11 cellular contexts compared by ENCODE assay signal in genomic region chr12:81809829-81810595, GRCh38. TPM values are rescaled to one million over a fixed set of nuclear protein-coding genes. Genes with fewer than 3 reads are reported as not detected.
DNase-seq lines count a peak whose midpoint lies in the region; ATAC-seq, FAIRE-seq and TF ChIP-seq lines count a peak whose summit lies in the region.
"Had no signal": no experiment of that assay in that cellular context is flagged by ENCODE, and none has a peak within 500 bp of the region (broad histone marks: within the 10 kb centered on the region; RNA-seq: fewer than 3 reads in every experiment).

No MANE protein-coding gene starts in this region.

- no peak overlapping the region for H3K9ac ChIP-seq in HepG2 (ENCODE audit: insufficient read depth, low read depth, low read length)
- no peak overlapping the region for H3K9ac ChIP-seq in SK-N-MC (ENCODE audit: insufficient read length)
- no peak overlapping the region for H3K9ac ChIP-seq in SK-N-SH

- DNase-seq in right lobe of liver (no peak), HepG2 (ENCODE audit: low spot score) (no peak), SK-N-MC (ENCODE audit: low read depth, low spot score) (peak; percentile 77), GDM1 (lab: John Stamatoyannopoulos, UW) (no peak), SK-N-SH (no peak), glutamatergic neuron (no peak), mucosa of gallbladder (ENCODE audit: low spot score) (no peak)
- DNase-seq: activated CD4-positive, alpha-beta T cell treated with anti-CD3 and anti-CD28 coated beads, Interleukin-2, amount 50 U/mL, for 4 hours; CD8-positive, alpha-beta memory T cell; naive B cell had no signal

- H3K9me3 ChIP-seq in right lobe of liver = no peaks in the 10 kb centered on the region
- H3K9me3 ChIP-seq in HepG2 (ENCODE audit: low read length) = no peaks in the 10 kb centered on the region
- H3K9me3 ChIP-seq in SK-N-MC (ENCODE audit: low read depth, low read length) = no peaks in the 10 kb centered on the region
- no peaks in the 10 kb centered on the region for H3K9me3 ChIP-seq in SK-N-SH

- FAIRE-seq in HepG2 (lab: Jason Lieb, UNC) = no peak

- in situ Hi-C loops in HepG2 (cut with HindIII; ENCODE audit: extremely low pct_ligation_motif_present, low pct_unique_long_range_greater_than_20kb) = no loop called here

- CTCF ChIA-PET in HepG2 (lab: Yijun Ruan, JAX; ENCODE audit: low intra/inter-chr PET ratio, low total read pairs) (no interaction called here), SK-N-SH (lab: Yijun Ruan, JAX) (no interaction called here)

- no peak overlapping the region for H3K4me2 ChIP-seq in HepG2 (ENCODE audit: low read depth, low read length)
- no peak overlapping the region for H3K4me2 ChIP-seq in SK-N-SH

- H3K36me3 ChIP-seq in right lobe of liver (no peaks in the 10 kb centered on the region), HepG2 (replicated peaks in 1 of 2; ENCODE audit: control insufficient read depth in 1 of 2, insufficient read depth in 2 of 2, low read length in 2 of 2) (no peaks in the 10 kb centered on the region), SK-N-MC (ENCODE audit: insufficient read depth, low read length) (no peaks in the 10 kb centered on the region), SK-N-SH (replicated peaks in 1 of 2; ENCODE audit: control insufficient read depth in 1 of 2, insufficient read depth in 2 of 2, low read length in 1 of 2) (no peaks in the 10 kb centered on the region)

- H4K20me1 ChIP-seq in HepG2 (ENCODE audit: insufficient read depth, low read length) = no peaks in the 10 kb centered on the region
- H4K20me1 ChIP-seq in SK-N-SH (ENCODE audit: insufficient read depth) = no peaks in the 10 kb centered on the region

- no peak for TF ChIP-seq EP300 in HepG2 (IDR thresholded peaks at IDR 0.05; ENCODE audit: low read depth in 2 of 2, low read length in 2 of 2)
- no peak for TF ChIP-seq EP300 in HepG2 (CRISPR knock-in tag; IDR thresholded peaks at IDR 0.05; ENCODE audit: borderline replicate concordance)
- TF ChIP-seq EP300 in SK-N-SH (IDR thresholded peaks at IDR 0.05; ENCODE audit: borderline replicate concordance in 1 of 2, low read depth in 1 of 2, low read length in 1 of 2) = no peak

- no peaks in the 10 kb centered on the region for H3K79me2 ChIP-seq in HepG2 (ENCODE audit: insufficient read depth, low read length)
- H3K79me2 ChIP-seq in SK-N-SH (ENCODE audit: insufficient read depth) = no peaks in the 10 kb centered on the region

- H3K4me3 Mint-ChIP-seq in glutamatergic neuron (ENCODE audit: unreplicated experiment) = no peak overlapping the region
- H3K4me3 Mint-ChIP-seq: naive B cell had no signal

- 7% methylated on average over 4 of the region's 4 CpGs for WGBS in right lobe of liver (ENCODE audit: insufficient coverage, low coverage, low lambda C conversion rate, missing lambda C conversion rate)
- WGBS in HepG2 (ENCODE audit: low lambda C conversion rate) = 0% methylated on average over 4 of the region's 4 CpGs
- 9% methylated on average over 4 of the region's 4 CpGs for WGBS in SK-N-SH (ENCODE audit: low lambda C conversion rate)

- H3K4me1 Mint-ChIP-seq in glutamatergic neuron (ENCODE audit: low read depth, unreplicated experiment) = no peaks in the 10 kb centered on the region
- H3K4me1 Mint-ChIP-seq: naive B cell had no signal

- H3K27ac ChIP-seq in right lobe of liver (no peak overlapping the region), HepG2 (ENCODE audit: extremely low read length, insufficient read depth, low read length) (no peak overlapping the region), SK-N-MC (no peak overlapping the region), SK-N-SH (ENCODE audit: low read depth in 2 of 2, low read length in 1 of 2) (no peak overlapping the region)

- no TSS peak for BruUV-seq in HepG2 (replicated peaks; lab: Mats Ljungman, UMichigan)

- H3K27me3 Mint-ChIP-seq in glutamatergic neuron (ENCODE audit: unreplicated experiment) = no peaks in the 10 kb centered on the region
- H3K27me3 Mint-ChIP-seq: CD8-positive, alpha-beta memory T cell; naive B cell had no signal

- no peaks in the 10 kb centered on the region for H3K27me3 ChIP-seq in right lobe of liver
- H3K27me3 ChIP-seq in HepG2 (ENCODE audit: control insufficient read depth in 1 of 2, insufficient read depth in 2 of 2, low read length in 2 of 2) = no peaks in the 10 kb centered on the region
- no peaks in the 10 kb centered on the region for H3K27me3 ChIP-seq in SK-N-SH (ENCODE audit: insufficient read depth)

- no peak for TF ChIP-seq CTCF in right lobe of liver (IDR thresholded peaks at IDR 0.05)
- TF ChIP-seq CTCF in HepG2 (CRISPR knock-in tag; IDR thresholded peaks at IDR 0.05) = no peak
- TF ChIP-seq CTCF in SK-N-SH (IDR thresholded peaks at IDR 0.05) = no peak
- TF ChIP-seq CTCF in glutamatergic neuron (IDR thresholded peaks at IDR 0.05; ENCODE audit: partially characterized antibody, unreplicated experiment) = no peak

- peak in 3 of 4 donors; percentile 36 to 52 (median 52) for ATAC-seq in right lobe of liver
- no peak for ATAC-seq in HepG2
- peak; percentile 89 for ATAC-seq in HG03060 (IDR thresholded peaks at IDR 0.05; ENCODE audit: low read depth, unreplicated experiment)

- H3K36me3 Mint-ChIP-seq in glutamatergic neuron (ENCODE audit: unreplicated experiment) = no peaks in the 10 kb centered on the region
- H3K36me3 Mint-ChIP-seq: naive B cell had no signal

- H3K4me1 ChIP-seq in right lobe of liver (no peaks in the 10 kb centered on the region), HepG2 (ENCODE audit: insufficient read depth, low read length) (no peaks in the 10 kb centered on the region), SK-N-SH (ENCODE audit: control insufficient read depth in 1 of 2, insufficient read depth in 2 of 2, low read depth in 1 of 2, low read length in 1 of 2) (no peaks in the 10 kb centered on the region; a peak in 1 of 4 replicates)

- no peaks in the 10 kb centered on the region for H3F3A ChIP-seq in SK-N-SH (replicated peaks; ENCODE audit: insufficient read depth)

- intact Hi-C loops in right lobe of liver (cut with DNase I) = no loop called here
- intact Hi-C loops in HepG2 (cut with micrococcal nuclease; ENCODE audit: unreplicated experiment) = no loop called here

- no peak overlapping the region for H3K4me3 ChIP-seq in right lobe of liver
- no peak overlapping the region for H3K4me3 ChIP-seq in HepG2 (replicated peaks in 1 of 3; ENCODE audit: insufficient read depth in 1 of 3, low read depth in 2 of 3, low read length in 3 of 3)
- H3K4me3 ChIP-seq in SK-N-MC = peak overlapping the region; percentile 28; the same call in 1 of the 2 replicates
- no peak overlapping the region for H3K4me3 ChIP-seq in SK-N-SH (ENCODE audit: low read depth in 2 of 2, low read length in 1 of 2)

- TF ChIP-seq POLR2A in right lobe of liver (IDR thresholded peaks at IDR 0.05) (no peak), HepG2 (IDR thresholded peaks at IDR 0.05; ENCODE audit: insufficient read depth in 1 of 2, low read depth in 2 of 2, low read length in 2 of 2) (no peak)

- H3K9me2 ChIP-seq in SK-N-SH = no peaks in the 10 kb centered on the region

- no peak overlapping the region for H3K27ac Mint-ChIP-seq in glutamatergic neuron (ENCODE audit: unreplicated experiment)
- H3K27ac Mint-ChIP-seq: naive B cell had no signal

- no peaks in the 10 kb centered on the region for H3K9me3 Mint-ChIP-seq in glutamatergic neuron (ENCODE audit: unreplicated experiment)

- TF ChIP-seq RAD21 in HepG2 (CRISPR knock-in tag; IDR thresholded peaks at IDR 0.05) = no peak
- no peak for TF ChIP-seq RAD21 in SK-N-SH (IDR thresholded peaks at IDR 0.05; ENCODE audit: low read length)

- POLR2A ChIA-PET in HepG2 (lab: Yijun Ruan, JAX) = no interaction called here
- POLR2A ChIA-PET in SK-N-SH (lab: Yijun Ruan, JAX) = no interaction called here

- H2AFZ ChIP-seq in HepG2 (ENCODE audit: low read length) (no peak overlapping the region), SK-N-SH (ENCODE audit: low read depth) (no peak overlapping the region)

TF ChIP-seq in HepG2, 621 proteins besides CTCF, POLR2A, EP300 and RAD21 (continues in another document):
- TF ChIP-seq AGO2 (optimal IDR thresholded peaks at IDR 0.05; ENCODE audit: low read depth, low read length) = no peak

TF ChIP-seq in SK-N-SH, 30 proteins besides CTCF, POLR2A, EP300 and RAD21 (continues in another document):
- TF ChIP-seq YY1 (IDR thresholded peaks at IDR 0.05; ENCODE audit: low read depth) (no peak), CHD2 (IDR thresholded peaks at IDR 0.05; ENCODE audit: low read length, partially characterized antibody) (no peak)

RNA-seq across cellular contexts. Expression of gene PPFIA2, which starts 50.9 kb away (rescaled TPM):
- total RNA-seq in right lobe of liver = 1 to 10 TPM in 1 of 6 experiments, under 1 TPM in 3, not detected in 2; 0.12 to 1.2 (median 0.56) TPM
- not detected in 2 replicates for total RNA-seq in HepG2 (2016; rRNA removed; fragmentation: Illumina TruSeq; extraction: Trizol)
- not detected in 2 replicates for total RNA-seq in HepG2 (2016; cell fraction: cytosol; rRNA removed; fragmentation: Illumina TruSeq; extraction: Trizol; ENCODE audit: low read depth)
- total RNA-seq in HepG2 (2016; cell fraction: insoluble cytoplasmic fraction; rRNA removed; fragmentation: Illumina TruSeq; extraction: Trizol) = not detected in 2 replicates
- total RNA-seq in HepG2 (2016; cell fraction: membrane; rRNA removed; fragmentation: Illumina TruSeq; extraction: Trizol) = not detected in 2 replicates
- total RNA-seq in HepG2 (2016; cell fraction: nucleus; rRNA removed; fragmentation: Illumina TruSeq; extraction: Trizol) = not detected in 2 replicates
- polyA plus RNA-seq in HepG2 (2011; rRNA removed) = 0.05 TPM in 1 of 2 replicates, not detected in the other
- polyA plus RNA-seq in HepG2 (2011; cell fraction: cytosol; rRNA removed) = not detected in 2 replicates
- not detected in 2 replicates for polyA plus RNA-seq in HepG2 (2011; cell fraction: nucleus; rRNA removed)
- 0.17 TPM in 1 of 2 replicates, not detected in the other for polyA plus RNA-seq in HepG2 (2012)
- polyA plus RNA-seq in HepG2 (2016; cell fraction: cytosol; fragmentation: Illumina TruSeq; extraction: Trizol; ENCODE audit: low read depth) = not detected in 2 replicates
- polyA plus RNA-seq in HepG2 (2016; cell fraction: insoluble cytoplasmic fraction; fragmentation: Illumina TruSeq; extraction: Trizol; ENCODE audit: low read depth) = not detected in 2 replicates
- polyA plus RNA-seq in HepG2 (2016; cell fraction: membrane; fragmentation: Illumina TruSeq; extraction: Trizol; ENCODE audit: low read depth) = not detected in 2 replicates
- polyA plus RNA-seq in HepG2 (2016; cell fraction: nucleus; fragmentation: Illumina TruSeq; extraction: Trizol; ENCODE audit: insufficient read depth, low read depth) = not detected in 2 replicates
- not detected in 2 replicates for polyA minus RNA-seq in HepG2 (2011; rRNA and poly(A)+ RNA removed; ENCODE audit: low replicate concordance)
- not detected in 2 replicates for polyA minus RNA-seq in HepG2 (2011; cell fraction: cytosol; rRNA and poly(A)+ RNA removed)
- polyA minus RNA-seq in HepG2 (2011; cell fraction: nucleus; rRNA and poly(A)+ RNA removed) = 0.12 and 0.13 TPM in 2 replicates
- 0.47 TPM in 1 of 2 replicates, not detected in the other for polyA plus RNA-seq in SK-N-SH (2012; rRNA removed)
- polyA plus RNA-seq in SK-N-SH (2012; cell fraction: cytosol; rRNA removed) = 0.08 and 0.24 TPM in 2 replicates
- polyA plus RNA-seq in SK-N-SH (2012; cell fraction: nucleus; rRNA removed) = 0.12 and 0.35 TPM in 2 replicates
- 31.1 TPM for total RNA-seq in glutamatergic neuron (ENCODE audit: unreplicated experiment)
- 2.6 TPM for total RNA-seq in mucosa of gallbladder
- total RNA-seq: CD8-positive, alpha-beta memory T cell had no signal
- polyA plus RNA-seq: CD8-positive, alpha-beta memory T cell had no signal
